In the genomic region with DNA sequence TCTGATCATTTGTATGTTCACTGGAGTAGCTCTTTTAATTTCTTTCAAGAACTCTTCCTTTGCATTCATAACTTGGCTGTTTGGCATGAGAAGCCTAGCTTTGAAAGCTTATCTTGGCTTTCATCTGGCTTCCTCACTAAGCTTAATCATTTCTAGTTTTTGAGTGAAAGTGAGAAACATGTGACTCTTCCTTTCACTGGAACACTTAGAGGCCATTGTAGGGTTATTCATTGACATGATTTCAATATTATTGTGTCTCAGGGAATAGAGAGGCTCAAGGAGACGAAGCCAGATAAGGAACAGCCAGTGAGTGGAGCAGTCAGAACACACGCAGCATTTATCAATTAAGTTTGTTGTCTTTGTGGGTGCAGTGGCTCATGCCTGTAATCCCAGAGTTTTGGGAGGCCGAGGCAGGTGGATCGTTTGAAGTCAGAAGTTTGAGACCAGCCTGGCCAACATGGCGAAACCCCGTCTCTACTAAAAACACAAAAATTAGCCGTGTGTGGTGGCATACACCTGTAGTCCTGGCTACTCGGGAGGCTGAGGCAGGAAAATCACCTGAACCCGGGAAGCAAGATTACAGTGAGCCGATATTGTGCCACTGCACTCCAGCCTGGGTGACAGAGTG, we compare ENCODE assay signal across 1 cellular context.
TF ChIP-seq lines count a peak whose summit lies in the region.

No MANE protein-coding gene starts in this region.

TF ChIP-seq in SK-N-SH, 30 proteins besides CTCF, POLR2A, EP300 and RAD21 (continued from another document):
- TF ChIP-seq, protein P1, sequence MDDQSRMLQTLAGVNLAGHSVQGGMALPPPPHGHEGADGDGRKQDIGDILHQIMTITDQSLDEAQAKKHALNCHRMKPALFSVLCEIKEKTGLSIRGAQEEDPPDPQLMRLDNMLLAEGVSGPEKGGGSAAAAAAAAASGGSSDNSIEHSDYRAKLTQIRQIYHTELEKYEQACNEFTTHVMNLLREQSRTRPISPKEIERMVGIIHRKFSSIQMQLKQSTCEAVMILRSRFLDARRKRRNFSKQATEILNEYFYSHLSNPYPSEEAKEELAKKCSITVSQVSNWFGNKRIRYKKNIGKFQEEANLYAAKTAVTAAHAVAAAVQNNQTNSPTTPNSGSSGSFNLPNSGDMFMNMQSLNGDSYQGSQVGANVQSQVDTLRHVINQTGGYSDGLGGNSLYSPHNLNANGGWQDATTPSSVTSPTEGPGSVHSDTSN (IDR thresholded peaks at IDR 0.05) = no peak
